In the genomic region with DNA sequence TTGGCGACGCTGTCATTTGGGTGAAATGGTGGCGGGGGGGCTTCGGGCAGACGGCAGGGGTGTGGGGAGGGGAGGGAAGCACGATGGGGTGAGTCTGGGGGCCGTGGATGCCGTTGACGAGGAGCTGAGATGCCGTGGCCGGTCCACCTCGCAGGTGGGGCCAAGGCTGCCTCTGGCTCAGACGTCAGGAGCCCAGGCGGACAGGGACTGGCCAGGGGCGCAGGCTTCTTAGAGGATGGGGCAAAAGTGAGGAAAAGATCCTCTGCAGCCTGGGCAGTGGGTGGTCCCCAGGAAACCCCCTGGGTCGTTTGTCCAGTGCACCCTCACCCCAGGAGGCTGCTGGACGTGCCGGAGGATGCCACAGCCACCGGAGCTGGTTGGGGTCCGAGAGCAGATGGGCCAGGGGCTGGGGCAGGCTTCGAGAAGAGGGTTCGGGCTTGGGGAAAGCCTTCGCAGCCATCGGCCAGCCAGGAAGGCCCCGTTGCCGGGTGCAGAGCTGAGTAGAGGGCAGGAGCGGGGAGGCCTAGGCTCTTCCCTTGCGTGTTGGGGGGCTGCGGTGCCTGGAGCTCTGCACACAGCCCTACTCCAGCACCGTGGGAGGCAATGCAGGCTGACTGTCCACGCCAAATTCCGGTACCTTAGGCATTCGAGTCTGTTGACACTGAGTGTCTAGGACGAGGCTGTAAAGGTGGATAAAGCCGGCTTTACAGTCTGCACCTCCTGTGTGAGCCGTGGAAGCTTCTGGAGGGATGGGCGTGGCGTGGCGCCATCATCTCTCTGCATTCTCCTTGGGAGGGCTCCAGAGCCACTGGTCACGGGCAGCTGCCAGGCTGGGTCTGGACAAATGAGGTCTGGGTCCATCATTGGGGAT, we compare ENCODE assay signal across 8 cellular contexts. TPM values are rescaled to one million over a fixed set of nuclear protein-coding genes. Genes with fewer than 3 reads are reported as not detected.
A peak's percentile ranks its signal among the peaks of the same experiment; 100 is the strongest.
DNase-seq lines count a peak whose midpoint lies in the region; ATAC-seq and TF ChIP-seq lines count a peak whose summit lies in the region.

No MANE protein-coding gene starts in this region.

- H3K9me3 ChIP-seq in right atrium auricular region = no peaks in the 10 kb centered on the region

- no peak for ATAC-seq in Right ventricle myocardium inferior
- ATAC-seq in naive B cell (ENCODE audit: low read depth in 2 of 2) = no peak

- H3K36me3 Mint-ChIP-seq in naive B cell (no peaks in the 10 kb centered on the region), type B pancreatic cell (peaks cover 4% of the 10 kb centered on the region)

- intact Hi-C loops in Right ventricle myocardium inferior (cut with DNase I) = no loop called here

- H3K27me3 Mint-ChIP-seq in naive B cell = peaks cover 16 to 68% (median 48%) of the 10 kb centered on the region in 3 donors
- peaks cover 24% of the 10 kb centered on the region for H3K27me3 Mint-ChIP-seq in type B pancreatic cell

- H3K27ac Mint-ChIP-seq in naive B cell (peak overlapping the region in 2 of 6 donors; percentile 11 to 72), type B pancreatic cell (peak overlapping the region; percentile 98)

- H3K9me3 Mint-ChIP-seq in naive B cell = no peaks in the 10 kb centered on the region
- H3K9me3 Mint-ChIP-seq in type B pancreatic cell = no peaks in the 10 kb centered on the region

- TF ChIP-seq CTCF in right atrium auricular region (IDR thresholded peaks at IDR 0.05) (no peak), type B pancreatic cell (conservative IDR thresholded peaks at IDR 0.05) (no peak)

- no peaks in the 10 kb centered on the region for H3K27me3 ChIP-seq in right atrium auricular region

- H3K27ac ChIP-seq in right atrium auricular region = no peak overlapping the region

- DNase-seq in Right ventricle myocardium inferior (ENCODE audit: missing footprints) (peak; percentile 63), right atrium auricular region (ENCODE audit: low spot score) (no peak), cerebellum (ENCODE audit: low spot score) (peak; percentile 60), naive B cell (no peak), type B pancreatic cell (ENCODE audit: extremely low spot score, unreplicated experiment) (no peak), NCI-H128 (lab: John Stamatoyannopoulos, UW; ENCODE audit: unreplicated experiment) (no peak), mesenteric fat pad (ENCODE audit: low spot score) (no peak), EL (no peak)

- H3K4me3 Mint-ChIP-seq in naive B cell (peak overlapping the region; percentile 69 to 92 (median 82)), type B pancreatic cell (peak overlapping the region; percentile 92)

- peaks cover 0 to 63% of the 10 kb centered on the region in 2 donors for H3K4me1 ChIP-seq in right atrium auricular region

- H3K4me3 ChIP-seq in right atrium auricular region = peak overlapping the region in 1 of 2 donors; percentile 69

- H3K36me3 ChIP-seq in right atrium auricular region = peaks cover 4% of the 10 kb centered on the region

- H3K4me1 Mint-ChIP-seq in naive B cell (peaks cover 21 to 28% (median 22%) of the 10 kb centered on the region in 3 donors), type B pancreatic cell (ENCODE audit: unreplicated experiment) (peaks cover 23% of the 10 kb centered on the region)

RNA-seq across cellular contexts. Expression of gene GPC1, which starts 18.8 kb away (rescaled TPM):
- total RNA-seq in Right ventricle myocardium inferior = 182 TPM
- 100 to 1,000 TPM in 1 of 2 donors, 10 to 100 TPM in 1; 77.4 to 103 TPM for total RNA-seq in right atrium auricular region
- 70.1 TPM for total RNA-seq in cerebellum
- under 1 TPM in 5 of 6 donors, not detected in 1; 0.12 to 0.47 (median 0.36) TPM for polyA plus RNA-seq in naive B cell (ENCODE audit: low read depth in 6 of 6)
- total RNA-seq in type B pancreatic cell (ENCODE audit: low replicate concordance) = 58.0 and 78.0 TPM in 2 replicates
- total RNA-seq in mesenteric fat pad = 82.5 TPM

Comparison
In these comparisons a context has a peak if more than half of its experiments do, and no peak if none do; other contexts are left out.
1. DNase-seq: peak in Right ventricle myocardium inferior (single experiment) and cerebellum (single experiment); none in right atrium auricular region (single experiment), naive B cell (single experiment), type B pancreatic cell (single experiment), NCI-H128 (single experiment), mesenteric fat pad (single experiment) and EL (single experiment).